9 cellular contexts compared by ENCODE assay signal in genomic region chr2:210399440-210400041, GRCh38.
DNase-seq lines count a peak whose midpoint lies in the region; ATAC-seq and TF ChIP-seq lines count a peak whose summit lies in the region.
"Had no signal": no experiment of that assay in that cellular context is flagged by ENCODE, and none has a peak within 500 bp of the region (broad histone marks: within the 10 kb centered on the region; RNA-seq: fewer than 3 reads in every experiment).

No MANE protein-coding gene starts in this region.

- TF ChIP-seq CTCF in fibroblast of mammary gland (conservative IDR thresholded peaks at IDR 0.05; ENCODE audit: control insufficient read depth, insufficient read depth, low read depth, low read length), result peak; percentile 26

- H3K36me3 Mint-ChIP-seq in naive thymus-derived CD8-positive, alpha-beta T cell, result no peaks in the 10 kb centered on the region

- ATAC-seq in naive thymus-derived CD8-positive, alpha-beta T cell, result no peak
- no peak for ATAC-seq in HG03520 (IDR thresholded peaks at IDR 0.05; ENCODE audit: unreplicated experiment)

- no peaks in the 10 kb centered on the region for H3K4me1 Mint-ChIP-seq in naive thymus-derived CD8-positive, alpha-beta T cell

- no peak overlapping the region for H3K4me3 Mint-ChIP-seq in naive thymus-derived CD8-positive, alpha-beta T cell

- H3K27me3 Mint-ChIP-seq in naive thymus-derived CD8-positive, alpha-beta T cell, result peaks cover 0 to 18% (median 4%) of the 10 kb centered on the region in 5 donors

- no peak overlapping the region for H3K27ac Mint-ChIP-seq in naive thymus-derived CD8-positive, alpha-beta T cell

- no peak overlapping the region for H3K4me3 ChIP-seq in fibroblast of mammary gland (ENCODE audit: control insufficient read depth, low read depth, low read length)

- no peaks in the 10 kb centered on the region for H3K9me3 Mint-ChIP-seq in naive thymus-derived CD8-positive, alpha-beta T cell

- DNase-seq in NCI-H82 (lab: John Stamatoyannopoulos, UW) (peak; percentile 45), NCI-H82 treated with DMSO at 0.1 percent for 48 hours (lab: John Stamatoyannopoulos, UW; ENCODE audit: unreplicated experiment) (no peak), NCI-H460 (ENCODE audit: extremely low read depth, low read depth) (peak; percentile 12), fibroblast of mammary gland (ENCODE audit: low read depth) (peak; percentile 25), smooth muscle cell of the brain vasculature (ENCODE audit: low read depth, low spot score) (peak; percentile 1), GM19240 (ENCODE audit: insufficient read length, low spot score) (no peak)
- no peak for DNase-seq in naive thymus-derived CD8-positive, alpha-beta T cell
- DNase-seq: activated CD4-positive, alpha-beta T cell treated with anti-CD3 and anti-CD28 coated beads for 48 hours had no signal

- POLR2A ChIA-PET in naive thymus-derived CD8-positive, alpha-beta T cell (lab: Charles Lee), result no interaction called here

Comparison
In these comparisons a context has a peak if more than half of its experiments do, and no peak if none do; other contexts are left out.
1. DNase-seq: peak in NCI-H82 (single experiment), NCI-H460 (single experiment), fibroblast of mammary gland (single experiment) and smooth muscle cell of the brain vasculature (single experiment); none in NCI-H82 treated with DMSO at 0.1 percent for 48 hours (single experiment), GM19240 (single experiment) and naive thymus-derived CD8-positive, alpha-beta T cell (0 of 10).